Comparison of ENCODE assay signal across 21 cellular contexts in genomic region chr7:75629042-75629441, GRCh38.
DNase-seq lines count a peak whose midpoint lies in the region; ATAC-seq and TF ChIP-seq lines count a peak whose summit lies in the region.
"Had no signal": no experiment of that assay in that cellular context is flagged by ENCODE, and none has a peak within 500 bp of the region (broad histone marks: within the 10 kb centered on the region; RNA-seq: fewer than 3 reads in every experiment).

No MANE protein-coding gene starts in this region.

- TF ChIP-seq CTCF in left ventricle myocardium inferior (IDR thresholded peaks at IDR 0.05; ENCODE audit: borderline replicate concordance) (no peak), dorsolateral prefrontal cortex (IDR thresholded peaks at IDR 0.05 in 54 of 56, conservative IDR thresholded peaks at IDR 0.05 in 2 of 56; ENCODE audit: low read depth in 1 of 56, partially characterized antibody in 56 of 56) (no peak), neutrophil (IDR thresholded peaks at IDR 0.05) (no peak), thyroid gland (IDR thresholded peaks at IDR 0.05) (no peak), endodermal cell (conservative IDR thresholded peaks at IDR 0.05) (no peak), body of pancreas (IDR thresholded peaks at IDR 0.05) (no peak)

- H3K4me1 ChIP-seq in left ventricle myocardium inferior (peaks cover 6% of the 10 kb centered on the region), neutrophil (ENCODE audit: control insufficient read depth in 1 of 2, insufficient read depth in 1 of 2, low read depth in 1 of 2, low read length in 1 of 2) (peaks cover 73 to 90% of the 10 kb centered on the region in 2 experiments), thyroid gland (peaks cover 41% of the 10 kb centered on the region in 2 donors), endodermal cell (ENCODE audit: control insufficient read depth, insufficient read depth, low read length) (no peaks in the 10 kb centered on the region), body of pancreas (no peaks in the 10 kb centered on the region)

- no peak for TF ChIP-seq POLR2A in thyroid gland (IDR thresholded peaks at IDR 0.05)
- TF ChIP-seq POLR2A in body of pancreas (IDR thresholded peaks at IDR 0.05) = no peak

- H3K9ac ChIP-seq in endodermal cell (ENCODE audit: extremely low read depth, low read length, poor library complexity, severe bottlenecking) = no peak overlapping the region

- peak; percentile 65 to 92 for ATAC-seq in left cardiac atrium
- no peak for ATAC-seq in body of pancreas
- ATAC-seq: Panc1 had no signal

- H3K27me3 ChIP-seq in left ventricle myocardium inferior (ENCODE audit: low read depth) (no peaks in the 10 kb centered on the region), dorsolateral prefrontal cortex (no peaks in the 10 kb centered on the region), neutrophil (no peaks in the 10 kb centered on the region), thyroid gland (no peaks in the 10 kb centered on the region), endodermal cell (ENCODE audit: control insufficient read depth, insufficient read depth, low read length, poor library complexity, severe bottlenecking) (no peaks in the 10 kb centered on the region), body of pancreas (no peaks in the 10 kb centered on the region)

- H3K27ac ChIP-seq in left ventricle myocardium inferior (replicated peaks) = no peak overlapping the region
- H3K27ac ChIP-seq in dorsolateral prefrontal cortex = peak overlapping the region in 37 of 59 donors; percentile 0 to 73 (median 43)
- H3K27ac ChIP-seq in neutrophil = peak overlapping the region; percentile 39
- H3K27ac ChIP-seq in thyroid gland = peak overlapping the region; percentile 70 to 87 (median 83)
- no peak overlapping the region for H3K27ac ChIP-seq in endodermal cell (ENCODE audit: low read depth, low read length)
- H3K27ac ChIP-seq in body of pancreas = no peak overlapping the region

- H3K9me3 ChIP-seq in left ventricle myocardium inferior (replicated peaks) (peaks cover 19% of the 10 kb centered on the region), neutrophil (no peaks in the 10 kb centered on the region), thyroid gland (no peaks in the 10 kb centered on the region), endodermal cell (ENCODE audit: control insufficient read depth, low read length) (peaks cover 38% of the 10 kb centered on the region), body of pancreas (no peaks in the 10 kb centered on the region)

- H3K4me3 Mint-ChIP-seq in endodermal cell = no peak overlapping the region
- H3K4me3 Mint-ChIP-seq: B cell; CD4-positive, CD25-positive, alpha-beta regulatory T cell had no signal

- peaks cover 21% of the 10 kb centered on the region for H3K9me3 Mint-ChIP-seq in endodermal cell

- H3K36me3 Mint-ChIP-seq in endodermal cell (ENCODE audit: low read depth) = peaks cover 76% of the 10 kb centered on the region

- H3K36me3 ChIP-seq in left ventricle myocardium inferior (peaks cover 6% of the 10 kb centered on the region), neutrophil (peaks cover 17% of the 10 kb centered on the region), thyroid gland (no peaks in the 10 kb centered on the region), endodermal cell (ENCODE audit: control insufficient read depth, insufficient read depth, low read length) (peaks cover 48% of the 10 kb centered on the region), body of pancreas (replicated peaks in 1 of 2; ENCODE audit: insufficient read depth in 1 of 2, low read depth in 2 of 2) (no peaks in the 10 kb centered on the region)

- H3K4me3 ChIP-seq in left ventricle myocardium inferior (no peak overlapping the region), dorsolateral prefrontal cortex (no peak overlapping the region), neutrophil (ENCODE audit: low read depth in 1 of 2, low read length in 1 of 2) (no peak overlapping the region), thyroid gland (replicated peaks in 1 of 3) (no peak overlapping the region), endodermal cell (ENCODE audit: low read length) (no peak overlapping the region), body of pancreas (no peak overlapping the region)

- intact Hi-C loops in left cardiac atrium (cut with DNase I) (no loop called here), left ventricle myocardium inferior (cut with micrococcal nuclease) (no loop called here), dorsolateral prefrontal cortex (cut with DNase I) (no loop called here), thyroid gland (cut with DNase I) (no loop called here), body of pancreas (cut with DNase I) (no loop called here)

- H3K27ac Mint-ChIP-seq in endodermal cell = no peak overlapping the region
- H3K27ac Mint-ChIP-seq: B cell; CD4-positive, CD25-positive, alpha-beta regulatory T cell had no signal

- no peak for DNase-seq in left cardiac atrium
- DNase-seq in left ventricle myocardium inferior = no peak
- peak in 5 of 10 donors; percentile 58 to 76 (median 68) for DNase-seq in dorsolateral prefrontal cortex
- DNase-seq in thyroid gland = peak; percentile 92 to 94
- no peak for DNase-seq in AG20443 (ENCODE audit: low spot score)
- no peak for DNase-seq in endodermal cell
- no peak for DNase-seq in body of pancreas
- DNase-seq: CD4-positive, CD25-positive, alpha-beta regulatory T cell; EL; GF-D8; Kasumi-1; NCI-H1694; NCI-H2081; NCI-H2171; NCI-H345; NCI-H524; NCI-H774; NK-92 treated with Interleukin-12 subunit alpha and Interleukin-12 subunit beta, amount 100 ng/mL, for 24 hours had no signal

- H3K4me1 Mint-ChIP-seq in endodermal cell = peaks cover 9% of the 10 kb centered on the region

- WGBS in thyroid gland, 2 donors = 39 to 42% methylated on average over 8 of the region's 8 CpGs
- WGBS in endodermal cell (ENCODE audit: insufficient coverage in 1 of 2, insufficient read length in 1 of 2), 2 experiments = 95 to 100% methylated on average over 1 to 8 of the region's 8 CpGs
- WGBS in body of pancreas, 2 donors = 88 to 97% methylated on average over 8 of the region's 8 CpGs

- H3K27me3 Mint-ChIP-seq in endodermal cell (ENCODE audit: insufficient read depth) = no peaks in the 10 kb centered on the region
- H3K27me3 Mint-ChIP-seq: B cell; CD4-positive, CD25-positive, alpha-beta regulatory T cell had no signal

Comparison
In these comparisons a context has a peak if more than half of its experiments do, and no peak if none do; other contexts are left out.
1. DNase-seq: peak in thyroid gland (2 of 2); none in left cardiac atrium (single experiment), left ventricle myocardium inferior (single experiment), AG20443 (single experiment), endodermal cell (single experiment) and body of pancreas (0 of 4).
2. H3K27ac ChIP-seq: peak in dorsolateral prefrontal cortex (37 of 59), neutrophil (single experiment) and thyroid gland (3 of 3); none in left ventricle myocardium inferior (single experiment), endodermal cell (single experiment) and body of pancreas (0 of 4).